Comparison of ENCODE assay signal across 17 cellular contexts in the genomic region with DNA sequence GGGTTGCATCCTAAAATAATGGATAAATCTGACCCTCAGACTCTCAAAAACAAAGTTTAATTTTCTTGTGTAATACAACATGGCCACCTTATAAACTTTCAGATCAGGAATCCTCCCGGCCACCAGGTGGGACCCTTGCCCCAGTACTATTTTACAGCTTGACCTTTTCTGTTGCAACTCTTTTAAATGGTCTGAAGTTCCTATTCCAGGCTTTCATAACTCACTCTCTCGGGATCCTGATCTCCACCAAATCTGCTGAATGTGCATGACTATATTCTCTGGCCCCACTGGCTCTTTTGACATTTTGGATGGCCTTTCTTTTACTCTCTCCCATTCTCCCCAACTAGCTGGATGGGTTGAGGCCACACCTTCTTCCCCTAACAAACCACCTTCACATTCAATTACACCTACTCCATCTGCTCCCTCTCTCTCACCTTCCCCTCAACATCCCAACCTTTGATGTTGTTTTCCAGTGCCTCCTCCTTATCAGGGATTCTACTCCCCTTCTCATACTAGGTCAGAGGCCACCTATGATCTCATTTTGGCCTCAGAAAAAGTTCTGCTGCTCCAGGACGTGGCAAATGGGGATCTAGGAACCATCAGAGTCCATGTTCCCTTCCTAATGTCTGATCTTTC.
DNase-seq lines count a peak whose midpoint lies in the region; ATAC-seq and TF ChIP-seq lines count a peak whose summit lies in the region.
"Had no signal": no experiment of that assay in that cellular context is flagged by ENCODE, and none has a peak within 500 bp of the region (broad histone marks: within the 10 kb centered on the region; RNA-seq: fewer than 3 reads in every experiment).

No MANE protein-coding gene starts in this region.

- ATAC-seq in CD4-positive, CD25-positive, alpha-beta regulatory T cell (ENCODE audit: low read depth in 2 of 2) = no peak
- peak; percentile 52 for ATAC-seq in sciatic nerve
- ATAC-seq: Panc1 had no signal

- TF ChIP-seq CTCF in OCI-LY1 (IDR thresholded peaks at IDR 0.05; ENCODE audit: low read length) (peak; percentile 13; the same call in 1 of the 2 replicates), epithelial cell of proximal tubule (conservative IDR thresholded peaks at IDR 0.05; ENCODE audit: low read depth, low read length) (peak; percentile 10)

- no peaks in the 10 kb centered on the region for H3K27me3 Mint-ChIP-seq in CD4-positive, CD25-positive, alpha-beta regulatory T cell
- H3K27me3 Mint-ChIP-seq: B cell had no signal

- no peak overlapping the region for H3K4me2 ChIP-seq in OCI-LY1 (ENCODE audit: low read length)
- H3K4me2 ChIP-seq: KMS-11, SK-N-SH had no signal

- no peaks in the 10 kb centered on the region for H4K20me1 ChIP-seq in OCI-LY1 (ENCODE audit: insufficient read depth, low read length)

- no peak overlapping the region for H2AFZ ChIP-seq in OCI-LY1 (ENCODE audit: low read length)

- no peak overlapping the region for H3K9ac ChIP-seq in OCI-LY1 (ENCODE audit: low read length)
- H3K9ac ChIP-seq: KMS-11, SK-N-SH had no signal

- no peaks in the 10 kb centered on the region for H3F3A ChIP-seq in OCI-LY1 (ENCODE audit: insufficient read depth, low read length)

- no peaks in the 10 kb centered on the region for H3K4me1 ChIP-seq in CD4-positive, CD25-positive, alpha-beta regulatory T cell (ENCODE audit: control insufficient read depth, insufficient read depth, low read length, poor library complexity, severe bottlenecking)
- H3K4me1 ChIP-seq in OCI-LY1 (ENCODE audit: insufficient read depth, low read length, severe bottlenecking) = no peaks in the 10 kb centered on the region

- intact Hi-C loops in sciatic nerve (cut with DNase I) = no loop called here

- H3K9me2 ChIP-seq in OCI-LY1 (ENCODE audit: low read depth, low read length) = no peaks in the 10 kb centered on the region
- H3K9me2 ChIP-seq: SK-N-SH had no signal

- H3K27ac ChIP-seq in CD4-positive, CD25-positive, alpha-beta regulatory T cell (ENCODE audit: insufficient read depth, low read length, poor library complexity, severe bottlenecking) = no peak overlapping the region
- no peak overlapping the region for H3K27ac ChIP-seq in OCI-LY1 (ENCODE audit: low read depth, low read length, poor library complexity, severe bottlenecking)
- H3K27ac ChIP-seq: KMS-11 had no signal

- no peak overlapping the region for H3K4me3 Mint-ChIP-seq in CD4-positive, CD25-positive, alpha-beta regulatory T cell
- H3K4me3 Mint-ChIP-seq: CD8-positive, alpha-beta memory T cell had no signal

- H3K4me1 Mint-ChIP-seq in CD4-positive, CD25-positive, alpha-beta regulatory T cell = peaks cover 0 to 28% (median 11%) of the 10 kb centered on the region in 4 donors

- H3K27ac Mint-ChIP-seq in CD4-positive, CD25-positive, alpha-beta regulatory T cell = peak overlapping the region in 2 of 3 donors; percentile 14 to 62
- H3K27ac Mint-ChIP-seq: CD8-positive, alpha-beta memory T cell had no signal

- no peak overlapping the region for H3K4me3 ChIP-seq in CD4-positive, CD25-positive, alpha-beta regulatory T cell (ENCODE audit: low read depth, low read length)
- H3K4me3 ChIP-seq in OCI-LY1 (ENCODE audit: low read depth, low read length, poor library complexity, severe bottlenecking) (no peak overlapping the region), epithelial cell of proximal tubule (ENCODE audit: low read depth, low read length) (no peak overlapping the region)

- H3K36me3 Mint-ChIP-seq in CD4-positive, CD25-positive, alpha-beta regulatory T cell = peaks cover 9% of the 10 kb centered on the region

- DNase-seq in CD4-positive, CD25-positive, alpha-beta regulatory T cell = no peak
- no peak for DNase-seq in epithelial cell of proximal tubule (ENCODE audit: low read depth)
- DNase-seq in sciatic nerve (ENCODE audit: low spot score) = no peak
- DNase-seq in cerebellar cortex (ENCODE audit: low spot score) = no peak
- DNase-seq in NCI-H128 (lab: John Stamatoyannopoulos, UW; ENCODE audit: unreplicated experiment) = no peak
- no peak for DNase-seq in T1000 (lab: John Stamatoyannopoulos, UW)
- DNase-seq: CD8-positive, alpha-beta memory T cell; DMS79 treated with DMSO at 0.1 percent for 48 hours; NCI-H1048; NCI-H146; NCI-H2081; NCI-H774; SK-N-SH had no signal

- no peaks in the 10 kb centered on the region for H3K79me2 ChIP-seq in OCI-LY1 (ENCODE audit: insufficient read depth, low read length)

- no peaks in the 10 kb centered on the region for H3K27me3 ChIP-seq in CD4-positive, CD25-positive, alpha-beta regulatory T cell (ENCODE audit: control insufficient read depth, insufficient read depth, low read length)
- no peaks in the 10 kb centered on the region for H3K27me3 ChIP-seq in OCI-LY1 (ENCODE audit: insufficient read depth, low read length)

- H3K9me3 ChIP-seq in CD4-positive, CD25-positive, alpha-beta regulatory T cell (ENCODE audit: control insufficient read depth in 2 of 2, low read length in 2 of 2) = no peaks in the 10 kb centered on the region
- H3K9me3 ChIP-seq in OCI-LY1 (ENCODE audit: low read length) = 0 out of 2 replicates have a peak, but pooled peaks cover 4% of the 10 kb centered on the region

- peaks cover 0 to 21% (median 9%) of the 10 kb centered on the region in 7 donors for H3K9me3 Mint-ChIP-seq in CD4-positive, CD25-positive, alpha-beta regulatory T cell

- no peaks in the 10 kb centered on the region for H3K36me3 ChIP-seq in CD4-positive, CD25-positive, alpha-beta regulatory T cell (ENCODE audit: control insufficient read depth, insufficient read depth, low read length)
- H3K36me3 ChIP-seq in OCI-LY1 (ENCODE audit: insufficient read depth, low read length) = no peaks in the 10 kb centered on the region
